Comparison of ENCODE assay signal across 8 cellular contexts in genomic region chr1:108816049-108816882, GRCh38.
A peak's percentile ranks its signal among the peaks of the same experiment; 100 is the strongest.
DNase-seq lines count a peak whose midpoint lies in the region.

No MANE protein-coding gene starts in this region.

- no peak overlapping the region for H3K4me3 Mint-ChIP-seq in T-helper 2 cell treated with Interferon-gamma antibody and Interleukin-4, amounts not matched to agents 5 μg/mL and 100 μg/mL, for 36 hours

- peaks cover 23% of the 10 kb centered on the region for H3K27me3 Mint-ChIP-seq in T-helper 2 cell treated with Interferon-gamma antibody and Interleukin-4, amounts not matched to agents 5 μg/mL and 100 μg/mL, for 36 hours (ENCODE audit: low read depth)

- DNase-seq in ELF-1 (ENCODE audit: low read depth, low spot score) (peak; percentile 72), NCI-H446 (lab: John Stamatoyannopoulos, UW) (peak; percentile 89 to 92), dedifferentiated amniotic fluid mesenchymal stem cell (ENCODE audit: extremely low spot score) (peak; percentile 96), left kidney (ENCODE audit: low read depth, low spot score) (peak; percentile 86), stromal cell of bone marrow (ENCODE audit: low read depth) (peak; percentile 96)
- DNase-seq in stimulated activated CD4-positive, alpha-beta T cell treated with anti-CD3 and anti-CD28 coated beads, Interleukin-4, amount 100 ng/mL, for 24 hours: no peak
- no peak for DNase-seq in T-helper 2 cell treated with Interferon-gamma antibody and Interleukin-4, amounts not matched to agents 5 μg/mL and 100 μg/mL, for 36 hours (ENCODE audit: low spot score)
- no peak for DNase-seq in stimulated activated CD4-positive, alpha-beta T cell treated with anti-CD3 and anti-CD28 coated beads, Interleukin-1b, Interleukin-23, amount 100 ng/mL, for 48 hours

- H3K4me1 Mint-ChIP-seq in T-helper 2 cell treated with Interferon-gamma antibody and Interleukin-4, amounts not matched to agents 5 μg/mL and 100 μg/mL, for 36 hours (ENCODE audit: low read depth): no peaks in the 10 kb centered on the region

- no peaks in the 10 kb centered on the region for H3K36me3 Mint-ChIP-seq in T-helper 2 cell treated with Interferon-gamma antibody and Interleukin-4, amounts not matched to agents 5 μg/mL and 100 μg/mL, for 36 hours (ENCODE audit: low read depth)

- no peak overlapping the region for H3K27ac Mint-ChIP-seq in T-helper 2 cell treated with Interferon-gamma antibody and Interleukin-4, amounts not matched to agents 5 μg/mL and 100 μg/mL, for 36 hours

- no peaks in the 10 kb centered on the region for H3K9me3 Mint-ChIP-seq in T-helper 2 cell treated with Interferon-gamma antibody and Interleukin-4, amounts not matched to agents 5 μg/mL and 100 μg/mL, for 36 hours

Comparison
In these comparisons a context has a peak if more than half of its experiments do, and no peak if none do; other contexts are left out.
1. DNase-seq: peak in ELF-1 (single experiment), NCI-H446 (2 of 2), dedifferentiated amniotic fluid mesenchymal stem cell (single experiment), left kidney (single experiment) and stromal cell of bone marrow (single experiment); none in stimulated activated CD4-positive, alpha-beta T cell treated with anti-CD3 and anti-CD28 coated beads, Interleukin-4, amount 100 ng/mL, for 24 hours (single experiment), T-helper 2 cell treated with Interferon-gamma antibody and Interleukin-4, amounts not matched to agents 5 μg/mL and 100 μg/mL, for 36 hours (single experiment) and stimulated activated CD4-positive, alpha-beta T cell treated with anti-CD3 and anti-CD28 coated beads, Interleukin-1b, Interleukin-23, amount 100 ng/mL, for 48 hours (single experiment).